In genomic region chr9:8437259-8437658, GRCh38 we compare ENCODE assay signal across 22 cellular contexts.
DNase-seq lines count a peak whose midpoint lies in the region; ATAC-seq, FAIRE-seq and TF ChIP-seq lines count a peak whose summit lies in the region.
"Had no signal": no experiment of that assay in that cellular context is flagged by ENCODE, and none has a peak within 500 bp of the region (broad histone marks: within the 10 kb centered on the region; RNA-seq: fewer than 3 reads in every experiment).

No MANE protein-coding gene starts in this region.

- H3K27ac Mint-ChIP-seq in natural killer cell treated with Interleukin-12 subunit alpha and Interleukin-12 subunit beta and Interleukin-15 and Interleukin-18, amount 100 ng/mL, for 72 hours = peak overlapping the region in 1 of 2 donors; percentile 75
- H3K27ac Mint-ChIP-seq in natural killer cell = no peak overlapping the region
- H3K27ac Mint-ChIP-seq in activated T-helper 2 cell treated with anti-CD3 and anti-CD28 coated beads, Interferon-gamma antibody, Interleukin-2, Interleukin-4, amounts not matched to agents 10 μg/mL and 5 μg/mL and 100 μg/mL, durations not matched to agents 14 hours and 24 hours and 36 hours = peak overlapping the region; percentile 88
- H3K27ac Mint-ChIP-seq in nephron progenitor cell = peak overlapping the region; percentile 68
- H3K27ac Mint-ChIP-seq: B cell; CD8-positive, alpha-beta T cell; HFFc6; IgD-negative memory B cell had no signal

- intact Hi-C loops in natural killer cell (cut with micrococcal nuclease) (no loop called here), body of pancreas (cut with DNase I) (no loop called here)
- intact Hi-C loops in activated T-helper 2 cell treated with anti-CD3 and anti-CD28 coated beads, Interferon-gamma antibody, Interleukin-2, Interleukin-4, amounts not matched to agents 10 μg/mL and 5 μg/mL and 100 μg/mL, durations not matched to agents 14 hours and 24 hours and 36 hours (cut with micrococcal nuclease) = no loop called here

- H3K4me3 Mint-ChIP-seq in natural killer cell treated with Interleukin-12 subunit alpha and Interleukin-12 subunit beta and Interleukin-15 and Interleukin-18, amount 100 ng/mL, for 72 hours = peak overlapping the region; percentile 47
- H3K4me3 Mint-ChIP-seq in natural killer cell = no peak overlapping the region
- H3K4me3 Mint-ChIP-seq in activated T-helper 2 cell treated with anti-CD3 and anti-CD28 coated beads, Interferon-gamma antibody, Interleukin-2, Interleukin-4, amounts not matched to agents 10 μg/mL and 5 μg/mL and 100 μg/mL, durations not matched to agents 14 hours and 24 hours and 36 hours (ENCODE audit: low read depth) = no peak overlapping the region
- no peak overlapping the region for H3K4me3 Mint-ChIP-seq in nephron progenitor cell
- H3K4me3 Mint-ChIP-seq: B cell; CD8-positive, alpha-beta T cell; HFFc6; IgD-negative memory B cell had no signal

- H3K27me3 Mint-ChIP-seq in natural killer cell treated with Interleukin-12 subunit alpha and Interleukin-12 subunit beta and Interleukin-15 and Interleukin-18, amount 100 ng/mL, for 72 hours = peaks cover 0 to 2% of the 10 kb centered on the region in 2 donors
- H3K27me3 Mint-ChIP-seq in natural killer cell (ENCODE audit: low read depth in 2 of 2) (no peaks in the 10 kb centered on the region), nephron progenitor cell (ENCODE audit: low read depth, poor library complexity) (no peaks in the 10 kb centered on the region)
- H3K27me3 Mint-ChIP-seq in activated T-helper 2 cell treated with anti-CD3 and anti-CD28 coated beads, Interferon-gamma antibody, Interleukin-2, Interleukin-4, amounts not matched to agents 10 μg/mL and 5 μg/mL and 100 μg/mL, durations not matched to agents 14 hours and 24 hours and 36 hours (ENCODE audit: low read depth) = no peaks in the 10 kb centered on the region
- H3K27me3 Mint-ChIP-seq: B cell had no signal

- no peak overlapping the region for H3K4me3 ChIP-seq in small intestine (ENCODE audit: low read depth in 1 of 2, low read length in 2 of 2)
- H3K4me3 ChIP-seq in body of pancreas = no peak overlapping the region
- H3K4me3 ChIP-seq: BLaER1 treated with 17β-estradiol and CSF1 and Interleukin-3, amounts not matched to agents 10 nM and 100 nM had no signal

- H3K4me1 Mint-ChIP-seq in natural killer cell treated with Interleukin-12 subunit alpha and Interleukin-12 subunit beta and Interleukin-15 and Interleukin-18, amount 100 ng/mL, for 72 hours (ENCODE audit: low read depth in 2 of 2) = peaks cover 9 to 17% of the 10 kb centered on the region in 2 donors
- peaks cover 6 to 9% of the 10 kb centered on the region in 2 donors for H3K4me1 Mint-ChIP-seq in natural killer cell
- H3K4me1 Mint-ChIP-seq in activated T-helper 2 cell treated with anti-CD3 and anti-CD28 coated beads, Interferon-gamma antibody, Interleukin-2, Interleukin-4, amounts not matched to agents 10 μg/mL and 5 μg/mL and 100 μg/mL, durations not matched to agents 14 hours and 24 hours and 36 hours (ENCODE audit: low read depth) = peaks cover 16% of the 10 kb centered on the region
- H3K4me1 Mint-ChIP-seq in nephron progenitor cell = peaks cover 14% of the 10 kb centered on the region
- H3K4me1 Mint-ChIP-seq: B cell, IgD-negative memory B cell had no signal

- no peaks in the 10 kb centered on the region for H3K4me1 ChIP-seq in small intestine (ENCODE audit: control insufficient read depth in 2 of 2, insufficient read depth in 1 of 2, low read depth in 1 of 2, low read length in 1 of 2)
- H3K4me1 ChIP-seq in body of pancreas = no peaks in the 10 kb centered on the region

- no peak for TF ChIP-seq POLR2A in body of pancreas (IDR thresholded peaks at IDR 0.05)

- WGBS in small intestine, 3 donors = 85 to 95% (median 90%) methylated on average over 4 of the region's 4 CpGs
- WGBS in body of pancreas, 2 donors = 60 to 68% methylated on average over 4 of the region's 4 CpGs

- TF ChIP-seq CTCF in natural killer cell (IDR thresholded peaks at IDR 0.05) (no peak), nephron progenitor cell (IDR thresholded peaks at IDR 0.05) (no peak), body of pancreas (IDR thresholded peaks at IDR 0.05) (no peak)

- FAIRE-seq in small intestine (lab: Jason Lieb, UNC) = no peak
- FAIRE-seq: GM12891, HepG2 had no signal

- no peak for DNase-seq in natural killer cell treated with Interleukin-12 subunit alpha and Interleukin-12 subunit beta and Interleukin-15 and Interleukin-18, amount 100 ng/mL, for 72 hours (ENCODE audit: low spot score)
- DNase-seq in natural killer cell = no peak
- no peak for DNase-seq in activated T-helper 2 cell treated with anti-CD3 and anti-CD28 coated beads, Interferon-gamma antibody, Interleukin-2, Interleukin-4, amounts not matched to agents 10 μg/mL and 5 μg/mL and 100 μg/mL, durations not matched to agents 14 hours and 24 hours and 36 hours (ENCODE audit: low spot score)
- DNase-seq in nephron progenitor cell = no peak
- no peak for DNase-seq in substantia nigra (lab: John Stamatoyannopoulos, UW)
- no peak for DNase-seq in small intestine
- no peak for DNase-seq in body of pancreas
- DNase-seq: CD8-positive, alpha-beta T cell; DMS 273 treated with DMSO at 0.1 percent for 48 hours; DMS53; DND-41; EL; GOT3; H7; HFFc6 had no signal

- H3K9me3 Mint-ChIP-seq in natural killer cell treated with Interleukin-12 subunit alpha and Interleukin-12 subunit beta and Interleukin-15 and Interleukin-18, amount 100 ng/mL, for 72 hours = peaks cover 4% of the 10 kb centered on the region
- H3K9me3 Mint-ChIP-seq in natural killer cell (no peaks in the 10 kb centered on the region), nephron progenitor cell (no peaks in the 10 kb centered on the region)
- peaks cover 5% of the 10 kb centered on the region for H3K9me3 Mint-ChIP-seq in activated T-helper 2 cell treated with anti-CD3 and anti-CD28 coated beads, Interferon-gamma antibody, Interleukin-2, Interleukin-4, amounts not matched to agents 10 μg/mL and 5 μg/mL and 100 μg/mL, durations not matched to agents 14 hours and 24 hours and 36 hours
- H3K9me3 Mint-ChIP-seq: CD8-positive, alpha-beta T cell; IgD-negative memory B cell had no signal

- no peaks in the 10 kb centered on the region for H3K36me3 Mint-ChIP-seq in natural killer cell treated with Interleukin-12 subunit alpha and Interleukin-12 subunit beta and Interleukin-15 and Interleukin-18, amount 100 ng/mL, for 72 hours
- H3K36me3 Mint-ChIP-seq in natural killer cell = no peaks in the 10 kb centered on the region
- peaks cover 2% of the 10 kb centered on the region for H3K36me3 Mint-ChIP-seq in activated T-helper 2 cell treated with anti-CD3 and anti-CD28 coated beads, Interferon-gamma antibody, Interleukin-2, Interleukin-4, amounts not matched to agents 10 μg/mL and 5 μg/mL and 100 μg/mL, durations not matched to agents 14 hours and 24 hours and 36 hours (ENCODE audit: low read depth)
- peaks cover 63% of the 10 kb centered on the region for H3K36me3 Mint-ChIP-seq in nephron progenitor cell (ENCODE audit: low read depth)
- H3K36me3 Mint-ChIP-seq: CD8-positive, alpha-beta T cell; IgD-negative memory B cell had no signal

- H3K27me3 ChIP-seq in small intestine (ENCODE audit: control insufficient read depth in 2 of 2, insufficient read depth in 2 of 2, low read length in 2 of 2) (no peaks in the 10 kb centered on the region), body of pancreas (no peaks in the 10 kb centered on the region)
- H3K27me3 ChIP-seq: BLaER1 treated with 17β-estradiol and CSF1 and Interleukin-3, amounts not matched to agents 10 nM and 100 nM had no signal

- peak overlapping the region; percentile 17 for H3K27ac ChIP-seq in substantia nigra (ENCODE audit: low read depth, low read length, poor library complexity, severe bottlenecking)
- no peak overlapping the region for H3K27ac ChIP-seq in small intestine (ENCODE audit: low read depth in 1 of 2, low read length in 1 of 2)
- H3K27ac ChIP-seq in body of pancreas = no peak overlapping the region
- H3K27ac ChIP-seq: BLaER1 treated with 17β-estradiol and CSF1 and Interleukin-3, amounts not matched to agents 10 nM and 100 nM had no signal

- H3K36me3 ChIP-seq in small intestine (ENCODE audit: control insufficient read depth in 2 of 2, insufficient read depth in 2 of 2, low read length in 2 of 2) = no peaks in the 10 kb centered on the region
- H3K36me3 ChIP-seq in body of pancreas (replicated peaks in 1 of 2; ENCODE audit: insufficient read depth in 1 of 2, low read depth in 2 of 2) = no peaks in the 10 kb centered on the region
- H3K36me3 ChIP-seq: BLaER1 treated with 17β-estradiol and CSF1 and Interleukin-3, amounts not matched to agents 10 nM and 100 nM had no signal

- H3K9me3 ChIP-seq in small intestine (ENCODE audit: control insufficient read depth, low read depth) = no peaks in the 10 kb centered on the region
- no peaks in the 10 kb centered on the region for H3K9me3 ChIP-seq in body of pancreas

- no peak for ATAC-seq in natural killer cell treated with Interleukin-12 subunit alpha and Interleukin-12 subunit beta and Interleukin-15 and Interleukin-18, amount 100 ng/mL, for 72 hours
- ATAC-seq in natural killer cell = no peak
- no peak for ATAC-seq in body of pancreas
- no peak for ATAC-seq in GM19324 (IDR thresholded peaks at IDR 0.05; ENCODE audit: low FRiP score, unreplicated experiment)
- ATAC-seq: CD8-positive, alpha-beta T cell; HCT116; HepG2 had no signal

Comparison
In these comparisons a context has a peak if more than half of its experiments do, and no peak if none do; other contexts are left out.
1. H3K27ac Mint-ChIP-seq: peak in activated T-helper 2 cell treated with anti-CD3 and anti-CD28 coated beads, Interferon-gamma antibody, Interleukin-2, Interleukin-4, amounts not matched to agents 10 μg/mL and 5 μg/mL and 100 μg/mL, durations not matched to agents 14 hours and 24 hours and 36 hours (single experiment) and nephron progenitor cell (single experiment); none in natural killer cell (0 of 2).